In genomic region chr14:53547593-53547992, GRCh38 we compare ENCODE assay signal across 16 cellular contexts.
DNase-seq lines count a peak whose midpoint lies in the region; ATAC-seq and TF ChIP-seq lines count a peak whose summit lies in the region.
"Had no signal": no experiment of that assay in that cellular context is flagged by ENCODE, and none has a peak within 500 bp of the region (broad histone marks: within the 10 kb centered on the region; RNA-seq: fewer than 3 reads in every experiment).

No MANE protein-coding gene starts in this region.

- intact Hi-C loops in head of caudate nucleus (cut with DNase I) (no loop called here), lower leg skin (cut with DNase I; ENCODE audit: low total_unique reads) (loop anchor here (5.0 kb wide), 1 partner anchor 625 kb away; no protein-coding TSS in a partner anchor)

- TF ChIP-seq POLR2A in lower leg skin (IDR thresholded peaks at IDR 0.05), result no peak

- DNase-seq in head of caudate nucleus (no peak), lower leg skin (ENCODE audit: low spot score in 2 of 2) (no peak)
- DNase-seq in stimulated activated naive CD4-positive, alpha-beta T cell treated with Interleukin-2 at 50 U/mL for 16 hours (lab: John Stamatoyannopoulos, UW), result no peak
- DNase-seq: AML-193, DMS79 treated with DMSO at 0.1 percent for 48 hours, NCI-H1930, NCI-H226, NCI-H524 treated with DMSO at 0.1 percent for 48 hours, PC-9, SIG-M5, T-cell had no signal

- peak; percentile 61 for ATAC-seq in GM19351 (IDR thresholded peaks at IDR 0.05; ENCODE audit: unreplicated experiment)
- ATAC-seq in HG02610 (IDR thresholded peaks at IDR 0.05; ENCODE audit: unreplicated experiment), result peak; percentile 58
- ATAC-seq in HG03432 (IDR thresholded peaks at IDR 0.05; ENCODE audit: unreplicated experiment), result peak; percentile 52
- ATAC-seq in HG03342 (IDR thresholded peaks at IDR 0.05; ENCODE audit: unreplicated experiment), result no peak
- ATAC-seq: SK-N-SH treated with all-trans-retinoic acid at 6 μM for 48 hours, T-cell had no signal

- H3K4me3 ChIP-seq in lower leg skin (ENCODE audit: low read depth, poor library complexity, severe bottlenecking), result no peak overlapping the region
- H3K4me3 ChIP-seq: PC-9 had no signal

- WGBS in lower leg skin, 2 donors, result 95 to 100% methylated on average over 1 of the region's 1 CpG

- TF ChIP-seq CTCF in lower leg skin (IDR thresholded peaks at IDR 0.05), result no peak
